ENCODE assay signal across 1 cellular context in the genomic region with DNA sequence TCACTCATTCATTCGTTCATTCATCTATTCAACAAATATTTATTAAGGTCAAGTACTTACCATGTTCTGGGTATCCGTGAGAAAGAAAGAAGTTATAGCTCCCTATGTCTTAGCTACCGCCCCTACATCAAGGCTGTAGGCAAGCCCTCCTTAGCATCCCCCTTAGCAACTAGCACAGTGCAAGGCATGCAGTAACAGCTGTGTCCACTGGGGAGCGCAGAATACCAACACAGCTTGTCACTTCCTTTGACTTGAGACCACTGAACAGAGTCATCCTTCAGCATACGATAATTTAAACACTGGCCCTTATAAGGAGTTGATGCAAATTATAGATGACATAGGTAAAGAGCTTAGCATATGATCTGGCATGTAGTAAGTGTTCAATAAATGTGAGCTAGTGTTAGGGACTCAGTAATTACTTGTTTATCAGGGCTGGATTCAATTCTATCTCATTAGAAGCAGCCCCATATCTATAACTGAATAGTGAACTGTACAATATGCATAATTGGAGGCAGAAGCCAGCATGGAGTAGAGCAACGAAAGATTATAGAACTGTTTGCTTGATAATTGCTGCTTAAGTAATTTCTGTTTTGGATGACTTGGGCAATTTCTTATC.
TF ChIP-seq lines count a peak whose summit lies in the region.

No MANE protein-coding gene starts in this region.

TF ChIP-seq in K562, 482 proteins besides CTCF, POLR2A, EP300 and RAD21 (continued from another document):
- peak; percentile 31 for TF ChIP-seq DACH1 (IDR thresholded peaks at IDR 0.05; ENCODE audit: partially characterized antibody)
- TF ChIP-seq KAT2B (IDR thresholded peaks at IDR 0.05; ENCODE audit: low read depth, low read length): no peak
- 0 out of 2 replicates have a peak, but pooled peaks have one; percentile 21 for TF ChIP-seq RFX1 (IDR thresholded peaks at IDR 0.05)
